ENCODE assay signal across 18 cellular contexts in genomic region chr10:34766256-34766580, GRCh38. TPM values are rescaled to one million over a fixed set of nuclear protein-coding genes. Genes with fewer than 3 reads are reported as not detected.
DNase-seq lines count a peak whose midpoint lies in the region; ATAC-seq, FAIRE-seq and TF ChIP-seq lines count a peak whose summit lies in the region.
"Had no signal": no experiment of that assay in that cellular context is flagged by ENCODE, and none has a peak within 500 bp of the region (broad histone marks: within the 10 kb centered on the region; RNA-seq: fewer than 3 reads in every experiment).

No MANE protein-coding gene starts in this region.

- no peak overlapping the region for H3K27ac Mint-ChIP-seq in activated CD8-positive, alpha-beta T cell treated with anti-CD3 and anti-CD28 coated beads, Interleukin-2, amount 10 ng/mL, durations not matched to agents 7 days and 5 days
- H3K27ac Mint-ChIP-seq: activated CD8-positive, alpha-beta T cell treated with anti-CD3 and anti-CD28 coated beads for 36 hours; natural killer cell treated with Interleukin-12 subunit alpha and Interleukin-12 subunit beta and Interleukin-15 and Interleukin-18, amount 100 ng/mL, for 72 hours; stimulated activated naive CD8-positive, alpha-beta T cell treated with anti-CD3 and anti-CD28 coated beads, Interleukin-15, amount 100 ng/mL, for 72 hours had no signal

- TF ChIP-seq CTCF in D721Med (IDR thresholded peaks at IDR 0.05; ENCODE audit: insufficient read depth, missing control alignments): no peak

- H3K36me3 Mint-ChIP-seq in activated CD8-positive, alpha-beta T cell treated with anti-CD3 and anti-CD28 coated beads, Interleukin-2, amount 10 ng/mL, durations not matched to agents 7 days and 5 days (ENCODE audit: low read depth): no peaks in the 10 kb centered on the region
- H3K36me3 Mint-ChIP-seq: natural killer cell treated with Interleukin-12 subunit alpha and Interleukin-12 subunit beta and Interleukin-15 and Interleukin-18, amount 100 ng/mL, for 72 hours had no signal

- H3K9me3 Mint-ChIP-seq in activated CD8-positive, alpha-beta T cell treated with anti-CD3 and anti-CD28 coated beads, Interleukin-2, amount 10 ng/mL, durations not matched to agents 7 days and 5 days (ENCODE audit: insufficient read depth): no peaks in the 10 kb centered on the region
- H3K9me3 Mint-ChIP-seq: activated CD8-positive, alpha-beta T cell treated with anti-CD3 and anti-CD28 coated beads for 36 hours; natural killer cell treated with Interleukin-12 subunit alpha and Interleukin-12 subunit beta and Interleukin-15 and Interleukin-18, amount 100 ng/mL, for 72 hours; stimulated activated naive CD8-positive, alpha-beta T cell treated with anti-CD3 and anti-CD28 coated beads, Interleukin-15, amount 100 ng/mL, for 72 hours had no signal

- no peaks in the 10 kb centered on the region for H3K4me1 Mint-ChIP-seq in activated CD8-positive, alpha-beta T cell treated with anti-CD3 and anti-CD28 coated beads, Interleukin-2, amount 10 ng/mL, durations not matched to agents 7 days and 5 days (ENCODE audit: low read depth)
- H3K4me1 Mint-ChIP-seq: stimulated activated naive CD8-positive, alpha-beta T cell treated with anti-CD3 and anti-CD28 coated beads, Interleukin-15, amount 100 ng/mL, for 72 hours had no signal

- DNase-seq in D721Med (ENCODE audit: insufficient read length, low spot score) (peak; percentile 34), NCI-H1436 (lab: John Stamatoyannopoulos, UW) (peak; percentile 50), kidney glomerular epithelial cell (lab: John Stamatoyannopoulos, UW) (peak; percentile 12), inferior parietal cortex (ENCODE audit: extremely low spot score) (no peak)
- DNase-seq in stimulated activated CD4-positive, alpha-beta T cell treated with anti-CD3 and anti-CD28 coated beads, Interleukin-12 subunit alpha, Interleukin-12 subunit beta, amount 100 ng/mL, for 4 hours: no peak
- no peak for DNase-seq in activated CD8-positive, alpha-beta T cell treated with anti-CD3 and anti-CD28 coated beads, Interleukin-2, amount 10 ng/mL, durations not matched to agents 7 days and 5 days
- DNase-seq: activated CD8-positive, alpha-beta T cell treated with anti-CD3 and anti-CD28 coated beads for 36 hours; activated effector memory CD4-positive, alpha-beta T cell treated with Interleukin-2 at 50 U/mL for 16 hours; C1 segment of cervical spinal cord; effector CD8-positive, alpha-beta T cell; GDM1; GM23248; heart left ventricle; stimulated activated naive CD8-positive, alpha-beta T cell treated with anti-CD3 and anti-CD28 coated beads, Interleukin-15, amount 100 ng/mL, for 72 hours had no signal

- peaks cover 7% of the 10 kb centered on the region for H3K27me3 Mint-ChIP-seq in activated CD8-positive, alpha-beta T cell treated with anti-CD3 and anti-CD28 coated beads, Interleukin-2, amount 10 ng/mL, durations not matched to agents 7 days and 5 days (ENCODE audit: low read depth)

- POLR2A ChIA-PET in activated CD8-positive, alpha-beta T cell treated with anti-CD3 and anti-CD28 coated beads, Interleukin-2, amount 10 ng/mL, durations not matched to agents 7 days and 5 days (lab: Charles Lee): no interaction called here

- ATAC-seq in SK-N-SH treated with all-trans-retinoic acid at 6 μM for 48 hours: no peak
- ATAC-seq in HG02623 (IDR thresholded peaks at IDR 0.05; ENCODE audit: unreplicated experiment): no peak
- ATAC-seq in activated CD8-positive, alpha-beta T cell treated with anti-CD3 and anti-CD28 coated beads, Interleukin-2, amount 10 ng/mL, durations not matched to agents 7 days and 5 days: no peak
- ATAC-seq: activated CD8-positive, alpha-beta T cell treated with anti-CD3 and anti-CD28 coated beads for 36 hours; left lobe of liver; natural killer cell treated with Interleukin-12 subunit alpha and Interleukin-12 subunit beta and Interleukin-15 and Interleukin-18, amount 100 ng/mL, for 72 hours; stimulated activated naive CD8-positive, alpha-beta T cell treated with anti-CD3 and anti-CD28 coated beads, Interleukin-15, amount 100 ng/mL, for 72 hours had no signal

- CTCF ChIA-PET in activated CD8-positive, alpha-beta T cell treated with anti-CD3 and anti-CD28 coated beads, Interleukin-2, amount 10 ng/mL, durations not matched to agents 7 days and 5 days (lab: Charles Lee): no interaction called here

- FAIRE-seq in D721Med (lab: Jason Lieb, UNC): peak; percentile 89

- H3K4me3 Mint-ChIP-seq in activated CD8-positive, alpha-beta T cell treated with anti-CD3 and anti-CD28 coated beads, Interleukin-2, amount 10 ng/mL, durations not matched to agents 7 days and 5 days: no peak overlapping the region
- H3K4me3 Mint-ChIP-seq: activated CD8-positive, alpha-beta T cell treated with anti-CD3 and anti-CD28 coated beads for 36 hours; natural killer cell treated with Interleukin-12 subunit alpha and Interleukin-12 subunit beta and Interleukin-15 and Interleukin-18, amount 100 ng/mL, for 72 hours; stimulated activated naive CD8-positive, alpha-beta T cell treated with anti-CD3 and anti-CD28 coated beads, Interleukin-15, amount 100 ng/mL, for 72 hours had no signal

TF ChIP-seq in SK-N-SH treated with all-trans-retinoic acid at 6 μM for 48 hours, 23 proteins besides CTCF, POLR2A, EP300 and RAD21:
- TF ChIP-seq TCF4 (CRISPR knock-in tag; IDR thresholded peaks at IDR 0.05; ENCODE audit: borderline replicate concordance) (peak; percentile 73), POU6F1 (CRISPR knock-in tag; IDR thresholded peaks at IDR 0.05; ENCODE audit: borderline replicate concordance, low read depth) (no peak)

RNA-seq across cellular contexts. Expression of gene PARD3, which starts 48.9 kb away (rescaled TPM):
- under 1 TPM; 0.63 to 0.68 TPM for total RNA-seq in activated CD8-positive, alpha-beta T cell treated with anti-CD3 and anti-CD28 coated beads, Interleukin-2, amount 10 ng/mL, durations not matched to agents 7 days and 5 days

Comparison
In these comparisons a context has a peak if more than half of its experiments do, and no peak if none do; other contexts are left out.
1. DNase-seq: peak in D721Med (single experiment), NCI-H1436 (single experiment) and kidney glomerular epithelial cell (single experiment); none in stimulated activated CD4-positive, alpha-beta T cell treated with anti-CD3 and anti-CD28 coated beads, Interleukin-12 subunit alpha, Interleukin-12 subunit beta, amount 100 ng/mL, for 4 hours (single experiment), inferior parietal cortex (single experiment) and activated CD8-positive, alpha-beta T cell treated with anti-CD3 and anti-CD28 coated beads, Interleukin-2, amount 10 ng/mL, durations not matched to agents 7 days and 5 days (single experiment).